ENCODE assay signal across 9 cellular contexts in genomic region chr17:74737299-74738050, GRCh38. TPM values are rescaled to one million over a fixed set of nuclear protein-coding genes. Genes with fewer than 3 reads are reported as not detected.
A peak's percentile ranks its signal among the peaks of the same experiment; 100 is the strongest.
DNase-seq lines count a peak whose midpoint lies in the region; ATAC-seq, FAIRE-seq and TF ChIP-seq lines count a peak whose summit lies in the region.
"Had no signal": no experiment of that assay in that cellular context is flagged by ENCODE, and none has a peak within 500 bp of the region (broad histone marks: within the 10 kb centered on the region; RNA-seq: fewer than 3 reads in every experiment).

No MANE protein-coding gene starts in this region.

- no peak for TF ChIP-seq POLR2A in GM18505 (IDR thresholded peaks at IDR 0.05; ENCODE audit: borderline replicate concordance, extremely low read depth, insufficient read depth, insufficient read length)

- DNase-seq in D721Med (ENCODE audit: insufficient read length, low spot score) (no peak), neural crest cell (ENCODE audit: low read depth, low spot score) (no peak), HK-2 (ENCODE audit: unreplicated experiment) (no peak)

- H3K27me3 ChIP-seq in esophagus (ENCODE audit: control insufficient read depth in 1 of 2, insufficient read depth in 2 of 2, low read length in 2 of 2): no peaks in the 10 kb centered on the region

- peaks cover 8% of the 10 kb centered on the region for H3K36me3 Mint-ChIP-seq in IgD-negative memory B cell
- H3K36me3 Mint-ChIP-seq in neural crest cell (ENCODE audit: low read depth): no peaks in the 10 kb centered on the region

- H3K4me1 Mint-ChIP-seq in IgD-negative memory B cell: peaks cover 25 to 49% (median 43%) of the 10 kb centered on the region in 3 donors
- H3K4me1 Mint-ChIP-seq in neural crest cell: peaks cover 24% of the 10 kb centered on the region

- H3K27ac ChIP-seq in VCaP (no peak overlapping the region; the same call in 1 of the 2 replicates), esophagus (ENCODE audit: low read depth in 2 of 2, low read length in 1 of 2) (no peak overlapping the region)

- peak; percentile 26 for TF ChIP-seq CTCF in D721Med (IDR thresholded peaks at IDR 0.05; ENCODE audit: insufficient read depth, missing control alignments)
- peak; percentile 57 for TF ChIP-seq CTCF in VCaP (conservative IDR thresholded peaks at IDR 0.05)
- TF ChIP-seq CTCF in neural crest cell (conservative IDR thresholded peaks at IDR 0.05): peak; percentile 55

- no peak for FAIRE-seq in D721Med (lab: Jason Lieb, UNC)

- H3K27me3 Mint-ChIP-seq in IgD-negative memory B cell (no peaks in the 10 kb centered on the region), neural crest cell (ENCODE audit: low read depth) (peaks cover 37% of the 10 kb centered on the region)

- no peak for ATAC-seq in GM18505 (IDR thresholded peaks at IDR 0.05; ENCODE audit: unreplicated experiment)
- ATAC-seq in GM21619 (IDR thresholded peaks at IDR 0.05; ENCODE audit: unreplicated experiment): no peak

- H3K4me3 Mint-ChIP-seq in IgD-negative memory B cell: peak overlapping the region; percentile 88 to 96 (median 93)
- H3K4me3 Mint-ChIP-seq in neural crest cell: peak overlapping the region; percentile 31

- peak overlapping the region; percentile 11 to 20 for H3K4me3 ChIP-seq in esophagus (ENCODE audit: low read depth in 1 of 2, low read length in 2 of 2)

- H3K9me3 Mint-ChIP-seq in IgD-negative memory B cell: no peaks in the 10 kb centered on the region
- H3K9me3 Mint-ChIP-seq in neural crest cell: no peaks in the 10 kb centered on the region

- H3K9me3 ChIP-seq in esophagus (ENCODE audit: control insufficient read depth in 2 of 2, insufficient read depth in 1 of 2, low read depth in 1 of 2, low read length in 1 of 2): no peaks in the 10 kb centered on the region

- peak overlapping the region; percentile 86 to 93 (median 92) for H3K27ac Mint-ChIP-seq in IgD-negative memory B cell
- no peak overlapping the region for H3K27ac Mint-ChIP-seq in neural crest cell (ENCODE audit: unreplicated experiment)

- no peaks in the 10 kb centered on the region for H3K36me3 ChIP-seq in esophagus (ENCODE audit: control insufficient read depth in 2 of 2, insufficient read depth in 2 of 2, low read length in 1 of 2)

- 3 to 5% methylated on average over 34 to 38 of the region's 38 CpGs for WGBS in esophagus, 2 donors

- H3K4me1 ChIP-seq in esophagus (ENCODE audit: control insufficient read depth in 2 of 2, insufficient read depth in 2 of 2, low read length in 1 of 2): peaks cover 0 to 9% of the 10 kb centered on the region in 2 donors

RNA-seq across cellular contexts. Expression of gene RAB37, which starts 0.4 kb away (rescaled TPM):
- polyA plus RNA-seq in IgD-negative memory B cell: 76.5 TPM
- under 1 TPM; 0.66 to 0.86 TPM for polyA plus RNA-seq in esophagus
- not detected in 2 replicates for total RNA-seq in neural crest cell
- total RNA-seq: RPMI7951 had no signal

RNA-seq across cellular contexts. Expression of gene NHERF1, which starts 11.0 kb away (rescaled TPM):
- polyA plus RNA-seq in IgD-negative memory B cell (177 TPM), esophagus (100 to 1,000 TPM; 108 to 224 TPM)
- total RNA-seq in neural crest cell: 51.7 and 52.2 TPM in 2 replicates

RNA-seq across cellular contexts. Expression of gene CD300LF, which starts 24.8 kb away (rescaled TPM):
- polyA plus RNA-seq in IgD-negative memory B cell (not detected), esophagus (under 1 TPM; 0.04 to 0.14 TPM)
- total RNA-seq in neural crest cell: not detected in 2 replicates
- total RNA-seq: RPMI7951 had no signal

RNA-seq across cellular contexts. Expression of gene NAT9, which starts 38.7 kb away (rescaled TPM):
- polyA plus RNA-seq in IgD-negative memory B cell (24.5 TPM), esophagus (10 to 100 TPM; 19.7 to 25.6 TPM)
- total RNA-seq in neural crest cell: 66.9 and 67.7 TPM in 2 replicates

Comparison
In these comparisons a context has a peak if more than half of its experiments do, and no peak if none do; other contexts are left out.
1. RNA of gene RAB37, which starts 0.4 kb away (polyA plus RNA-seq): 76.5 TPM in IgD-negative memory B cell (single experiment); 0.66 to 0.86 TPM in esophagus; every median in the first group is over 10 times any median in the second.
2. Peak in every context shown above with its lines, with median percentiles within 50 percentile points of each other: CTCF ChIP-seq.